ENCODE assay signal across 8 cellular contexts in the genomic region with DNA sequence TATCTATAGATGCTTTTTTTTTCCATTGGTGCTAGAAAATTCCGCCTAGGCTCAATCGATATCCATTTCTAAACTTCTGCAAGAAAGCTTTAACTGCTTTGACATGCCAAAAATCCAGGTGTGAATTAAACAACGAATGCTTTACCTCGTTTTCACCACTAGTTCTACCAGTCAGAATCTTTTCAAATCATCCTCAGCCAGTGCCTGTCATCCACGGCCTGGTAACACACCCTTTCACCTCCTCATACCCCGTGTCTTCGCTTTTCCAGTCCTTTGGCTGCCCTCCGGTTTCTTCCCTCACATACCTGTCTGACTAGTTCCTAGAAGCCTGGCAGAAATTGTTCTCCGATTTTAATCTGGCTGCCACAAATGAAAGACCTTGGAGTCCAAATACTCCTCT. TPM values are rescaled to one million over a fixed set of nuclear protein-coding genes. Genes with fewer than 3 reads are reported as not detected.
DNase-seq lines count a peak whose midpoint lies in the region; ATAC-seq, FAIRE-seq and TF ChIP-seq lines count a peak whose summit lies in the region.

No MANE protein-coding gene starts in this region.

- no peak overlapping the region for H3K4me3 Mint-ChIP-seq in Calu3 (ENCODE audit: low read depth, unreplicated experiment)
- no peak overlapping the region for H3K4me3 Mint-ChIP-seq in activated CD8-positive, alpha-beta T cell treated with anti-CD3 and anti-CD28 coated beads for 36 hours

- TF ChIP-seq CTCF in Calu3 (IDR thresholded peaks at IDR 0.05; ENCODE audit: unreplicated experiment) = no peak
- peak; percentile 41 for TF ChIP-seq CTCF in activated CD8-positive, alpha-beta T cell treated with anti-CD3 and anti-CD28 coated beads for 36 hours (IDR thresholded peaks at IDR 0.05)
- TF ChIP-seq CTCF in uterus (IDR thresholded peaks at IDR 0.05) = no peak

- H3K27me3 Mint-ChIP-seq in Calu3 (ENCODE audit: unreplicated experiment) = no peaks in the 10 kb centered on the region
- H3K27me3 Mint-ChIP-seq in activated CD8-positive, alpha-beta T cell treated with anti-CD3 and anti-CD28 coated beads for 36 hours = no peaks in the 10 kb centered on the region

- no peak for ATAC-seq in activated CD8-positive, alpha-beta T cell treated with anti-CD3 and anti-CD28 coated beads for 36 hours
- ATAC-seq in GM21381 (IDR thresholded peaks at IDR 0.05; ENCODE audit: unreplicated experiment) = no peak
- ATAC-seq in HG03520 (IDR thresholded peaks at IDR 0.05; ENCODE audit: unreplicated experiment) = no peak

- POLR2A ChIA-PET in activated CD8-positive, alpha-beta T cell treated with anti-CD3 and anti-CD28 coated beads for 36 hours (lab: Charles Lee) = no interaction called here

- H3K9ac ChIP-seq in HUES64 (ENCODE audit: low read depth, low read length) = peak overlapping the region; percentile 94

- CTCF ChIA-PET in Calu3 (lab: Charles Lee) = interaction anchor here (0.8 to 1.7 kb wide), 3 partner anchors 23 to 256 kb away, joined by 3 to 5 read pairs (median 3); partner anchors contain the start of gene M6PR
- CTCF ChIA-PET in activated CD8-positive, alpha-beta T cell treated with anti-CD3 and anti-CD28 coated beads for 36 hours (lab: Charles Lee) = interaction anchor here (0.8 to 8.8 kb wide), 12 partner anchors 12 to 151 kb away, joined by 3 to 64 read pairs (median 3); partner anchors contain the start of gene M6PR

- H3K9me3 ChIP-seq in HUES64 (ENCODE audit: insufficient read depth, low read depth, low read length) (no peaks in the 10 kb centered on the region), uterus (no peaks in the 10 kb centered on the region)

- TF ChIP-seq POLR2A in uterus (IDR thresholded peaks at IDR 0.05) = no peak

- peaks cover 12% of the 10 kb centered on the region for H3K36me3 Mint-ChIP-seq in Calu3 (ENCODE audit: insufficient read depth, unreplicated experiment)
- H3K36me3 Mint-ChIP-seq in activated CD8-positive, alpha-beta T cell treated with anti-CD3 and anti-CD28 coated beads for 36 hours (ENCODE audit: low read depth) = no peaks in the 10 kb centered on the region

- no peaks in the 10 kb centered on the region for H3K27me3 ChIP-seq in HUES64 (ENCODE audit: insufficient read depth, low read length)
- no peaks in the 10 kb centered on the region for H3K27me3 ChIP-seq in uterus

- peaks cover 16% of the 10 kb centered on the region for H3K36me3 ChIP-seq in HUES64 (ENCODE audit: insufficient read depth, low read length)
- H3K36me3 ChIP-seq in uterus = no peaks in the 10 kb centered on the region

- peaks cover 52% of the 10 kb centered on the region for H3K4me1 ChIP-seq in HUES64 (ENCODE audit: insufficient read depth, low read length)
- H3K4me1 ChIP-seq in uterus = peaks cover 0 to 7% of the 10 kb centered on the region in 2 donors

- FAIRE-seq in islet of Langerhans (lab: Jason Lieb, UNC) = peak; percentile 84

- H3K4me3 ChIP-seq in HUES64 (ENCODE audit: low read length) (peak overlapping the region; percentile 81), uterus (no peak overlapping the region)

- no TSS peak for BruUV-seq in Calu3 (replicated peaks; lab: Mats Ljungman, UMichigan)

- DNase-seq in Calu3 (peak; percentile 36), uterus (no peak), posterior cingulate gyrus (no peak)
- DNase-seq in activated CD8-positive, alpha-beta T cell treated with anti-CD3 and anti-CD28 coated beads for 36 hours = peak; percentile 12

- 9% methylated on average over 9 of the region's 9 CpGs for WGBS in HUES64

- H3K27ac Mint-ChIP-seq in Calu3 (ENCODE audit: unreplicated experiment) = peak overlapping the region; percentile 5
- H3K27ac Mint-ChIP-seq in activated CD8-positive, alpha-beta T cell treated with anti-CD3 and anti-CD28 coated beads for 36 hours = no peak overlapping the region

- intact Hi-C loops in Calu3 (cut with micrococcal nuclease; ENCODE audit: unreplicated experiment) = no loop called here
- intact Hi-C loops in activated CD8-positive, alpha-beta T cell treated with anti-CD3 and anti-CD28 coated beads for 36 hours (cut with micrococcal nuclease) = no loop called here
- intact Hi-C loops in uterus (cut with DNase I; ENCODE audit: low total_unique reads) = no loop called here
- intact Hi-C loops in posterior cingulate gyrus (cut with DNase I) = loop anchor here (10.0 kb wide), 1 partner anchor 532 kb away; no protein-coding TSS in a partner anchor

- H3K27ac ChIP-seq in HUES64 (ENCODE audit: low read depth, low read length) (peak overlapping the region; percentile 96), uterus (peak overlapping the region; percentile 91 to 96)

- H3K4me1 Mint-ChIP-seq in Calu3 (ENCODE audit: low read depth, unreplicated experiment) = peaks cover 18% of the 10 kb centered on the region
- H3K4me1 Mint-ChIP-seq in activated CD8-positive, alpha-beta T cell treated with anti-CD3 and anti-CD28 coated beads for 36 hours (ENCODE audit: low read depth) = peaks cover 14% of the 10 kb centered on the region

- no peaks in the 10 kb centered on the region for H3K9me3 Mint-ChIP-seq in Calu3 (ENCODE audit: low read depth, unreplicated experiment)
- H3K9me3 Mint-ChIP-seq in activated CD8-positive, alpha-beta T cell treated with anti-CD3 and anti-CD28 coated beads for 36 hours = no peaks in the 10 kb centered on the region

RNA-seq across cellular contexts. Expression of gene PHC1, which starts 1.4 kb away (rescaled TPM):
- total RNA-seq in Calu3 (2022) = 23.0 and 27.9 TPM in 2 replicates
- polyA plus RNA-seq in HUES64 (2013, experiment 1 of 2) = 298 TPM
- polyA plus RNA-seq in HUES64 (2013, experiment 2 of 2) = 294 TPM
- total RNA-seq in activated CD8-positive, alpha-beta T cell treated with anti-CD3 and anti-CD28 coated beads for 36 hours = 10 to 100 TPM; 20.3 to 21.6 TPM
- 10 to 100 TPM; 27.7 to 82.0 (median 53.7) TPM for total RNA-seq in uterus

RNA-seq across cellular contexts. Expression of gene M6PR, which starts 36.5 kb away (rescaled TPM):
- total RNA-seq in Calu3 (2022) (241 and 256 TPM in 2 replicates), uterus (100 to 1,000 TPM in 1 of 4 donors, 10 to 100 TPM in 3; 45.9 to 128 (median 75.4) TPM)
- 72.1 TPM for polyA plus RNA-seq in HUES64 (2013, experiment 1 of 2)
- 82.5 TPM for polyA plus RNA-seq in HUES64 (2013, experiment 2 of 2)
- total RNA-seq in activated CD8-positive, alpha-beta T cell treated with anti-CD3 and anti-CD28 coated beads for 36 hours = 100 to 1,000 TPM; 199 to 206 TPM

Comparison
In these comparisons a context has a peak if more than half of its experiments do, and no peak if none do; other contexts are left out.
1. DNase-seq: peak in Calu3 (single experiment) and activated CD8-positive, alpha-beta T cell treated with anti-CD3 and anti-CD28 coated beads for 36 hours (single experiment); none in uterus (0 of 2) and posterior cingulate gyrus (0 of 10).